Comparison of ENCODE assay signal across 9 cellular contexts in genomic region chr14:60648169-60648933, GRCh38. TPM values are rescaled to one million over a fixed set of nuclear protein-coding genes. Genes with fewer than 3 reads are reported as not detected.
DNase-seq lines count a peak whose midpoint lies in the region; ATAC-seq and TF ChIP-seq lines count a peak whose summit lies in the region.
"Had no signal": no experiment of that assay in that cellular context is flagged by ENCODE, and none has a peak within 500 bp of the region (broad histone marks: within the 10 kb centered on the region; RNA-seq: fewer than 3 reads in every experiment).

No MANE protein-coding gene starts in this region.

- TF ChIP-seq POLR2A in breast epithelium (IDR thresholded peaks at IDR 0.05): no peak

- H3K27ac ChIP-seq in HL-60 (replicated peaks) (no peak overlapping the region), breast epithelium (no peak overlapping the region), muscle layer of colon (ENCODE audit: low read depth, low read length) (no peak overlapping the region)

- H3K9me3 ChIP-seq in BE2C (no peaks in the 10 kb centered on the region), breast epithelium (no peaks in the 10 kb centered on the region), muscle layer of colon (ENCODE audit: low read length) (peaks cover 7% of the 10 kb centered on the region)

- peak overlapping the region; percentile 61 for H3K4me3 ChIP-seq in BE2C (ENCODE audit: low read depth, low read length)
- H3K4me3 ChIP-seq in HL-60 (replicated peaks; ENCODE audit: insufficient read depth, low read length): peak overlapping the region; percentile 37
- H3K4me3 ChIP-seq in breast epithelium: peak overlapping the region; percentile 49 to 68 (median 54)
- peak overlapping the region; percentile 10 to 26 for H3K4me3 ChIP-seq in muscle layer of colon (ENCODE audit: low read depth in 1 of 2, low read length in 2 of 2)

- H3K36me3 ChIP-seq in BE2C (no peaks in the 10 kb centered on the region), breast epithelium (no peaks in the 10 kb centered on the region), muscle layer of colon (ENCODE audit: insufficient read depth, low read length) (no peaks in the 10 kb centered on the region)

- no peaks in the 10 kb centered on the region; the same call in 1 of the 2 replicates for H3K4me1 ChIP-seq in BE2C
- H3K4me1 ChIP-seq in breast epithelium: peaks cover 4 to 11% of the 10 kb centered on the region in 2 donors
- H3K4me1 ChIP-seq in muscle layer of colon (ENCODE audit: insufficient read depth, low read length): peaks cover 35% of the 10 kb centered on the region

- H3K27me3 ChIP-seq in BE2C: peaks cover 100% of the 10 kb centered on the region
- H3K27me3 ChIP-seq in HL-60 (ENCODE audit: insufficient read depth, poor library complexity, severe bottlenecking): peaks cover 85% of the 10 kb centered on the region
- H3K27me3 ChIP-seq in breast epithelium: peaks cover 11 to 100% of the 10 kb centered on the region in 2 donors
- H3K27me3 ChIP-seq in muscle layer of colon (ENCODE audit: control insufficient read depth in 1 of 2, insufficient read depth in 2 of 2, low read length in 2 of 2): peaks cover 96 to 100% of the 10 kb centered on the region in 2 donors

- no peak overlapping the region for H3K9ac ChIP-seq in muscle layer of colon (ENCODE audit: low read length)

- no peak for ATAC-seq in GM21619 (IDR thresholded peaks at IDR 0.05; ENCODE audit: unreplicated experiment)

- DNase-seq in BE2C (no peak), HL-60 (ENCODE audit: low read depth in 1 of 2, low spot score in 1 of 2) (no peak), breast epithelium (ENCODE audit: low spot score in 2 of 2) (no peak), SKM-1 treated with dmso at 0.1 percent for 144 hours (lab: John Stamatoyannopoulos, UW; ENCODE audit: unreplicated experiment) (no peak), SKM-1 (lab: John Stamatoyannopoulos, UW; ENCODE audit: unreplicated experiment) (no peak), GM19240 (ENCODE audit: insufficient read length, low spot score) (no peak)

- intact Hi-C loops in breast epithelium (cut with DNase I; ENCODE audit: low total_unique reads): no loop called here

- no peak for TF ChIP-seq CTCF in BE2C (IDR thresholded peaks at IDR 0.05; ENCODE audit: low read depth, low read length)
- no peak for TF ChIP-seq CTCF in HL-60 (IDR thresholded peaks at IDR 0.05; ENCODE audit: insufficient read depth, low read length)
- TF ChIP-seq CTCF in breast epithelium (IDR thresholded peaks at IDR 0.05): no peak

RNA-seq across cellular contexts. Expression of gene SIX1, which starts 0.9 kb away (rescaled TPM):
- polyA plus RNA-seq in BE2C (2012; ENCODE audit: insufficient read depth, insufficient read length, low read depth): not detected
- total RNA-seq in breast epithelium: 10 to 100 TPM in 1 of 3 donors, 1 to 10 TPM in 2; 2.6 to 14.9 (median 5.0) TPM
- total RNA-seq: mononuclear cell had no signal
